8 cellular contexts compared by ENCODE assay signal in the genomic region with DNA sequence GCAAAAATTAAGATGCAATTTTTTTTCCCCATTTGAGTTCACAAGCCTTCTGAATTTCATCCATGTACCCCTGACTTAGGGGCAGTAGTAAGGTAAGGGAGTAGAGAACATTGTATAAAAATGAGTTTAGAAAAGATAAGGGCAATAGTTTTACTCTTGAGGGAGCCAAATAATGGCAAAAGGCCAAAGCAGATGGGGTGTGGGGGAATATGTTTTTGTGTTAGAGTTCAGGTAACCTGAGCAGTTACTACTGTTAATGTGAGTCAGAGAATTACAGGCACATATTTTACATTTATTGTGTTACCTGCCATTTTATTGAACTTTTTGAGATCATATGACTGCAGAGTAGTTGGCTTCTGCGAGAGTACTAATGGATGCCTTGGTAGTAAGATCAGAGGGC. TPM values are rescaled to one million over a fixed set of nuclear protein-coding genes. Genes with fewer than 3 reads are reported as not detected.
DNase-seq lines count a peak whose midpoint lies in the region; ATAC-seq and TF ChIP-seq lines count a peak whose summit lies in the region.
"Had no signal": no experiment of that assay in that cellular context is flagged by ENCODE, and none has a peak within 500 bp of the region (broad histone marks: within the 10 kb centered on the region; RNA-seq: fewer than 3 reads in every experiment).

No MANE protein-coding gene starts in this region.

- H3K9me2 ChIP-seq in HCT116 (ENCODE audit: insufficient read depth), result no peaks in the 10 kb centered on the region

- TF ChIP-seq CTCF in HCT116 (IDR thresholded peaks at IDR 0.05 in 2 of 3, conservative IDR thresholded peaks at IDR 0.05 in 1 of 3; ENCODE audit: borderline replicate concordance in 1 of 3, insufficient read depth in 1 of 3, low read depth in 2 of 3, low read length in 2 of 3), result no peak

- no peak for TF ChIP-seq RAD21 in HCT116 (IDR thresholded peaks at IDR 0.05; ENCODE audit: low read depth)

- no peak overlapping the region for H3K27ac ChIP-seq in CD8-positive, alpha-beta memory T cell (ENCODE audit: low read depth, low read length)
- H3K27ac ChIP-seq in HCT116 (ENCODE audit: low read depth, low read length), result no peak overlapping the region
- H3K27ac ChIP-seq in SK-N-MC, result no peak overlapping the region
- H3K27ac ChIP-seq: adrenal gland had no signal

- H3K4me1 Mint-ChIP-seq in CD8-positive, alpha-beta memory T cell, result peaks cover 16 to 50% (median 17%) of the 10 kb centered on the region in 3 donors

- H3K9ac ChIP-seq in HCT116 (ENCODE audit: low read length) (no peak overlapping the region), SK-N-MC (ENCODE audit: insufficient read length) (no peak overlapping the region)

- H3K79me2 ChIP-seq in HCT116 (ENCODE audit: insufficient read depth, low read length), result peaks cover 75% of the 10 kb centered on the region

- H3K4me2 ChIP-seq in HCT116 (ENCODE audit: low read length), result 0 out of 2 replicates have a peak overlapping the region, but pooled peaks have one; percentile 5

- H3K27ac Mint-ChIP-seq in CD8-positive, alpha-beta memory T cell, result peak overlapping the region in 7 of 8 donors; percentile 4 to 79 (median 48)

- ATAC-seq in HCT116, result no peak

- no peak for DNase-seq in CD8-positive, alpha-beta memory T cell
- DNase-seq in HCT116 (ENCODE audit: low read depth, low spot score), result no peak
- no peak for DNase-seq in SK-N-MC (ENCODE audit: low read depth, low spot score)
- peak; percentile 4 for DNase-seq in kidney tubule cell (ENCODE audit: low spot score)
- no peak for DNase-seq in NCI-H2227 treated with DMSO at 0.1 percent for 48 hours (lab: John Stamatoyannopoulos, UW)
- DNase-seq in posterior vena cava (ENCODE audit: low spot score), result no peak
- no peak for DNase-seq in activated gamma-delta T cell (lab: John Stamatoyannopoulos, UW)
- DNase-seq: adrenal gland had no signal

- CTCF ChIA-PET in CD8-positive, alpha-beta memory T cell (lab: Charles Lee), result interaction anchor here (0.6 kb wide), 1 partner anchor 657 kb away, joined by 3 read pairs; no protein-coding TSS in a partner anchor
- CTCF ChIA-PET in HCT116 (lab: Charles Lee), result no interaction called here

- no peak for TF ChIP-seq POLR2A in HCT116 (IDR thresholded peaks at IDR 0.05; ENCODE audit: borderline replicate concordance, extremely low read depth, insufficient read depth, insufficient read length)

- peaks cover 0 to 16% (median 4%) of the 10 kb centered on the region in 3 donors for H3K36me3 Mint-ChIP-seq in CD8-positive, alpha-beta memory T cell

- H3K4me3 Mint-ChIP-seq in CD8-positive, alpha-beta memory T cell, result peak overlapping the region in 5 of 7 donors; percentile 28 to 74 (median 62)

- H3K27me3 ChIP-seq in CD8-positive, alpha-beta memory T cell (ENCODE audit: insufficient read depth, low read length, poor library complexity, severe bottlenecking), result no peaks in the 10 kb centered on the region
- H3K27me3 ChIP-seq in HCT116 (ENCODE audit: insufficient read depth, low read length), result no peaks in the 10 kb centered on the region
- H3K27me3 ChIP-seq: adrenal gland had no signal

- H3K9me3 Mint-ChIP-seq in CD8-positive, alpha-beta memory T cell, result no peaks in the 10 kb centered on the region

- H4K20me1 ChIP-seq in HCT116 (ENCODE audit: insufficient read depth), result peaks cover 16% of the 10 kb centered on the region; the same call in 1 of the 2 replicates

- RAD21 ChIA-PET in HCT116 (lab: Charles Lee; ENCODE audit: low non-redundant PET in 1 of 2, low total read pairs in 2 of 2, uncharacterized antibody in 2 of 2, unreplicated experiment in 2 of 2), result no interaction called here

- no peaks in the 10 kb centered on the region for H3K9me3 ChIP-seq in CD8-positive, alpha-beta memory T cell (ENCODE audit: low read length)
- H3K9me3 ChIP-seq in HCT116 (ENCODE audit: control insufficient read depth in 1 of 2, insufficient read depth in 1 of 2, low read depth in 1 of 2, low read length in 2 of 2) (no peaks in the 10 kb centered on the region), SK-N-MC (ENCODE audit: low read depth, low read length) (no peaks in the 10 kb centered on the region)
- H3K9me3 ChIP-seq: adrenal gland had no signal

- H3K27me3 Mint-ChIP-seq in CD8-positive, alpha-beta memory T cell, result peaks cover 0 to 4% of the 10 kb centered on the region in 2 donors

- BruUV-seq in HCT116 (replicated peaks; lab: Mats Ljungman, UMichigan), result no TSS peak

- peaks cover 52% of the 10 kb centered on the region for H3K4me1 ChIP-seq in CD8-positive, alpha-beta memory T cell (ENCODE audit: insufficient read depth, low read length)
- H3K4me1 ChIP-seq in HCT116 (ENCODE audit: control insufficient read depth in 1 of 2, insufficient read depth in 2 of 2, low read length in 2 of 2), result peaks cover 7 to 25% of the 10 kb centered on the region in 2 experiments

- intact Hi-C loops in HCT116 (cut with micrococcal nuclease), result no loop called here
- intact Hi-C loops in posterior vena cava (cut with DNase I), result no loop called here

- H3K36me3 ChIP-seq in CD8-positive, alpha-beta memory T cell (ENCODE audit: insufficient read depth, low read length), result no peaks in the 10 kb centered on the region
- H3K36me3 ChIP-seq in HCT116 (ENCODE audit: control insufficient read depth in 1 of 2, insufficient read depth in 2 of 2, low read length in 2 of 2), result peaks cover 2 to 10% of the 10 kb centered on the region in 2 experiments; a peak in 3 of 4 replicates
- H3K36me3 ChIP-seq in SK-N-MC (ENCODE audit: insufficient read depth, low read length), result peaks cover 10% of the 10 kb centered on the region
- H3K36me3 ChIP-seq: adrenal gland had no signal

- no peak overlapping the region for H3K4me3 ChIP-seq in CD8-positive, alpha-beta memory T cell (ENCODE audit: low read length)
- H3K4me3 ChIP-seq in HCT116 (replicated peaks in 1 of 2; ENCODE audit: low read depth in 1 of 2, low read length in 2 of 2), result no peak overlapping the region
- H3K4me3 ChIP-seq in SK-N-MC, result peak overlapping the region; percentile 96
- H3K4me3 ChIP-seq: adrenal gland had no signal

- H2AFZ ChIP-seq in HCT116 (ENCODE audit: low read depth, low read length, poor library complexity, severe bottlenecking), result no peak overlapping the region

- POLR2A ChIA-PET in CD8-positive, alpha-beta memory T cell (lab: Charles Lee), result no interaction called here
- POLR2A ChIA-PET in HCT116 (lab: Charles Lee), result no interaction called here

TF ChIP-seq in HCT116, 20 proteins besides CTCF, POLR2A, EP300 and RAD21 (continues in another document):
- TF ChIP-seq EZH2 (IDR thresholded peaks at IDR 0.05) (no peak), SIN3A (IDR thresholded peaks at IDR 0.05; ENCODE audit: low read depth) (no peak), TCF7L2 (IDR thresholded peaks at IDR 0.05; ENCODE audit: borderline replicate concordance, extremely low read depth, insufficient read depth, insufficient read length) (no peak), FOSL1 (IDR thresholded peaks at IDR 0.05; ENCODE audit: low read depth) (no peak), ELF1 (IDR thresholded peaks at IDR 0.05; ENCODE audit: borderline replicate concordance, low read depth) (no peak), JUND (IDR thresholded peaks at IDR 0.05) (no peak), ZNF274 (IDR thresholded peaks at IDR 0.05; ENCODE audit: low read depth, low read length) (no peak), EZH2phosphoT487 (IDR thresholded peaks at IDR 0.05; ENCODE audit: borderline replicate concordance) (no peak), CBX3 (IDR thresholded peaks at IDR 0.05; ENCODE audit: low read depth) (no peak), YY1 (IDR thresholded peaks at IDR 0.05; ENCODE audit: extremely low read depth, insufficient replicate concordance, low read depth, low read length) (no peak), ZFX (IDR thresholded peaks at IDR 0.05) (no peak)
- TF ChIP-seq, protein P1, sequence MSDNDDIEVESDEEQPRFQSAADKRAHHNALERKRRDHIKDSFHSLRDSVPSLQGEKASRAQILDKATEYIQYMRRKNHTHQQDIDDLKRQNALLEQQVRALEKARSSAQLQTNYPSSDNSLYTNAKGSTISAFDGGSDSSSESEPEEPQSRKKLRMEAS (IDR thresholded peaks at IDR 0.05), result no peak
- TF ChIP-seq, protein P2, sequence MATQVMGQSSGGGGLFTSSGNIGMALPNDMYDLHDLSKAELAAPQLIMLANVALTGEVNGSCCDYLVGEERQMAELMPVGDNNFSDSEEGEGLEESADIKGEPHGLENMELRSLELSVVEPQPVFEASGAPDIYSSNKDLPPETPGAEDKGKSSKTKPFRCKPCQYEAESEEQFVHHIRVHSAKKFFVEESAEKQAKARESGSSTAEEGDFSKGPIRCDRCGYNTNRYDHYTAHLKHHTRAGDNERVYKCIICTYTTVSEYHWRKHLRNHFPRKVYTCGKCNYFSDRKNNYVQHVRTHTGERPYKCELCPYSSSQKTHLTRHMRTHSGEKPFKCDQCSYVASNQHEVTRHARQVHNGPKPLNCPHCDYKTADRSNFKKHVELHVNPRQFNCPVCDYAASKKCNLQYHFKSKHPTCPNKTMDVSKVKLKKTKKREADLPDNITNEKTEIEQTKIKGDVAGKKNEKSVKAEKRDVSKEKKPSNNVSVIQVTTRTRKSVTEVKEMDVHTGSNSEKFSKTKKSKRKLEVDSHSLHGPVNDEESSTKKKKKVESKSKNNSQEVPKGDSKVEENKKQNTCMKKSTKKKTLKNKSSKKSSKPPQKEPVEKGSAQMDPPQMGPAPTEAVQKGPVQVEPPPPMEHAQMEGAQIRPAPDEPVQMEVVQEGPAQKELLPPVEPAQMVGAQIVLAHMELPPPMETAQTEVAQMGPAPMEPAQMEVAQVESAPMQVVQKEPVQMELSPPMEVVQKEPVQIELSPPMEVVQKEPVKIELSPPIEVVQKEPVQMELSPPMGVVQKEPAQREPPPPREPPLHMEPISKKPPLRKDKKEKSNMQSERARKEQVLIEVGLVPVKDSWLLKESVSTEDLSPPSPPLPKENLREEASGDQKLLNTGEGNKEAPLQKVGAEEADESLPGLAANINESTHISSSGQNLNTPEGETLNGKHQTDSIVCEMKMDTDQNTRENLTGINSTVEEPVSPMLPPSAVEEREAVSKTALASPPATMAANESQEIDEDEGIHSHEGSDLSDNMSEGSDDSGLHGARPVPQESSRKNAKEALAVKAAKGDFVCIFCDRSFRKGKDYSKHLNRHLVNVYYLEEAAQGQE (IDR thresholded peaks at IDR 0.05; ENCODE audit: low read depth), result no peak

RNA-seq across cellular contexts. Expression of a gene that starts 3.1 kb away (rescaled TPM):
- total RNA-seq in CD8-positive, alpha-beta memory T cell, result 100 to 1,000 TPM; 188 to 190 TPM
- 23.6 TPM for polyA plus RNA-seq in CD8-positive, alpha-beta memory T cell
- total RNA-seq in HCT116 (2021; ENCODE audit: unreplicated experiment), result 25.2 TPM
- polyA plus RNA-seq in HCT116 (2012), result 18.8 and 19.2 TPM in 2 replicates
- 10 to 100 TPM; 16.1 to 18.0 TPM for total RNA-seq in posterior vena cava

RNA-seq across cellular contexts. Expression of a gene that starts 54.4 kb away (rescaled TPM):
- 10 to 100 TPM; 52.9 to 56.9 TPM for total RNA-seq in CD8-positive, alpha-beta memory T cell
- 85.3 TPM for polyA plus RNA-seq in CD8-positive, alpha-beta memory T cell
- total RNA-seq in HCT116 (2021; ENCODE audit: unreplicated experiment) (38.2 TPM), posterior vena cava (10 to 100 TPM; 29.1 to 40.3 TPM)
- 33.9 and 51.2 TPM in 2 replicates for polyA plus RNA-seq in HCT116 (2012)
